Comparison of ENCODE assay signal across 1 cellular context in the genomic region with DNA sequence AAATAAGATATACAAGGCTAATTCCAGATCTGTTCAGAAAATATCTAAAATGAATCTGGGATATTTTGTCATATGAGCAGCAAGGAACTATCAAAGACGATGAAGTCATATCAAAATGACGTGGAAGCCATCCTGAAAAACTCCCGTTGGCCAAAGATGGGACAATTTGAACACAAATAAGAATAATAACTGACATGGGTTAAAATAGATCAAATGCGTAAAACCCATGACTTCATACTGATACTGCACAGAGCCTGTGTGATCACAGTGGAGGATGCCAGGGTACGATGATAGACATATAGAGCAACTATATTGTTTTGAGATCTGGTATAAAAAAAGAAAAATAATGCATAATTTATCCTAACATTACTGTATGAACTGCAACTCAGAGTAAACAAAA.
TF ChIP-seq lines count a peak whose summit lies in the region.

No MANE protein-coding gene starts in this region.

TF ChIP-seq in GM12878, 131 proteins besides CTCF, POLR2A, EP300 and RAD21 (continued from another document):
- TF ChIP-seq, protein P1, sequence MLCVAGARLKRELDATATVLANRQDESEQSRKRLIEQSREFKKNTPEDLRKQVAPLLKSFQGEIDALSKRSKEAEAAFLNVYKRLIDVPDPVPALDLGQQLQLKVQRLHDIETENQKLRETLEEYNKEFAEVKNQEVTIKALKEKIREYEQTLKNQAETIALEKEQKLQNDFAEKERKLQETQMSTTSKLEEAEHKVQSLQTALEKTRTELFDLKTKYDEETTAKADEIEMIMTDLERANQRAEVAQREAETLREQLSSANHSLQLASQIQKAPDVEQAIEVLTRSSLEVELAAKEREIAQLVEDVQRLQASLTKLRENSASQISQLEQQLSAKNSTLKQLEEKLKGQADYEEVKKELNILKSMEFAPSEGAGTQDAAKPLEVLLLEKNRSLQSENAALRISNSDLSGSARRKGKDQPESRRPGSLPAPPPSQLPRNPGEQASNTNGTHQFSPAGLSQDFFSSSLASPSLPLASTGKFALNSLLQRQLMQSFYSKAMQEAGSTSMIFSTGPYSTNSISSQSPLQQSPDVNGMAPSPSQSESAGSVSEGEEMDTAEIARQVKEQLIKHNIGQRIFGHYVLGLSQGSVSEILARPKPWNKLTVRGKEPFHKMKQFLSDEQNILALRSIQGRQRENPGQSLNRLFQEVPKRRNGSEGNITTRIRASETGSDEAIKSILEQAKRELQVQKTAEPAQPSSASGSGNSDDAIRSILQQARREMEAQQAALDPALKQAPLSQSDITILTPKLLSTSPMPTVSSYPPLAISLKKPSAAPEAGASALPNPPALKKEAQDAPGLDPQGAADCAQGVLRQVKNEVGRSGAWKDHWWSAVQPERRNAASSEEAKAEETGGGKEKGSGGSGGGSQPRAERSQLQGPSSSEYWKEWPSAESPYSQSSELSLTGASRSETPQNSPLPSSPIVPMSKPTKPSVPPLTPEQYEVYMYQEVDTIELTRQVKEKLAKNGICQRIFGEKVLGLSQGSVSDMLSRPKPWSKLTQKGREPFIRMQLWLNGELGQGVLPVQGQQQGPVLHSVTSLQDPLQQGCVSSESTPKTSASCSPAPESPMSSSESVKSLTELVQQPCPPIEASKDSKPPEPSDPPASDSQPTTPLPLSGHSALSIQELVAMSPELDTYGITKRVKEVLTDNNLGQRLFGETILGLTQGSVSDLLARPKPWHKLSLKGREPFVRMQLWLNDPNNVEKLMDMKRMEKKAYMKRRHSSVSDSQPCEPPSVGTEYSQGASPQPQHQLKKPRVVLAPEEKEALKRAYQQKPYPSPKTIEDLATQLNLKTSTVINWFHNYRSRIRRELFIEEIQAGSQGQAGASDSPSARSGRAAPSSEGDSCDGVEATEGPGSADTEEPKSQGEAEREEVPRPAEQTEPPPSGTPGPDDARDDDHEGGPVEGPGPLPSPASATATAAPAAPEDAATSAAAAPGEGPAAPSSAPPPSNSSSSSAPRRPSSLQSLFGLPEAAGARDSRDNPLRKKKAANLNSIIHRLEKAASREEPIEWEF (IDR thresholded peaks at IDR 0.05; ENCODE audit: insufficient replicate concordance, low read depth, low read length) = no peak
- TF ChIP-seq, protein P2, sequence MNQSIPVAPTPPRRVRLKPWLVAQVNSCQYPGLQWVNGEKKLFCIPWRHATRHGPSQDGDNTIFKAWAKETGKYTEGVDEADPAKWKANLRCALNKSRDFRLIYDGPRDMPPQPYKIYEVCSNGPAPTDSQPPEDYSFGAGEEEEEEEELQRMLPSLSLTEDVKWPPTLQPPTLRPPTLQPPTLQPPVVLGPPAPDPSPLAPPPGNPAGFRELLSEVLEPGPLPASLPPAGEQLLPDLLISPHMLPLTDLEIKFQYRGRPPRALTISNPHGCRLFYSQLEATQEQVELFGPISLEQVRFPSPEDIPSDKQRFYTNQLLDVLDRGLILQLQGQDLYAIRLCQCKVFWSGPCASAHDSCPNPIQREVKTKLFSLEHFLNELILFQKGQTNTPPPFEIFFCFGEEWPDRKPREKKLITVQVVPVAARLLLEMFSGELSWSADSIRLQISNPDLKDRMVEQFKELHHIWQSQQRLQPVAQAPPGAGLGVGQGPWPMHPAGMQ (IDR thresholded peaks at IDR 0.05; ENCODE audit: borderline replicate concordance) = no peak
- TF ChIP-seq BRCA1 (IDR thresholded peaks at IDR 0.05; ENCODE audit: low read depth, low read length) (no peak), NKRF (conservative IDR thresholded peaks at IDR 0.05) (no peak), ZNF622 (IDR thresholded peaks at IDR 0.05) (no peak), NFXL1 (IDR thresholded peaks at IDR 0.05; ENCODE audit: borderline replicate concordance) (no peak), POU2F2 (IDR thresholded peaks at IDR 0.05; ENCODE audit: borderline replicate concordance, low read depth, low read length) (no peak), CBX3 (IDR thresholded peaks at IDR 0.05; ENCODE audit: borderline replicate concordance, low read depth) (no peak), SIN3A (IDR thresholded peaks at IDR 0.05; ENCODE audit: low read depth, low read length) (no peak), POLR2AphosphoS2 (IDR thresholded peaks at IDR 0.05; ENCODE audit: low read depth, low read length) (no peak), RB1 (IDR thresholded peaks at IDR 0.05; ENCODE audit: borderline replicate concordance) (no peak), NFYA (IDR thresholded peaks at IDR 0.05; ENCODE audit: borderline replicate concordance, low read depth, low read length) (no peak), IRF4 (IDR thresholded peaks at IDR 0.05; ENCODE audit: low read depth, low read length) (no peak), YBX1 (IDR thresholded peaks at IDR 0.05) (no peak), SIX5 (IDR thresholded peaks at IDR 0.05; ENCODE audit: low read depth, low read length, severe bottlenecking) (no peak), FOXM1 (IDR thresholded peaks at IDR 0.05; ENCODE audit: low read depth, low read length) (peak; percentile 80; the same call in 1 of the 2 replicates), STAT3 (IDR thresholded peaks at IDR 0.05; ENCODE audit: low read depth, low read length) (no peak)
- TF ChIP-seq, protein P3, sequence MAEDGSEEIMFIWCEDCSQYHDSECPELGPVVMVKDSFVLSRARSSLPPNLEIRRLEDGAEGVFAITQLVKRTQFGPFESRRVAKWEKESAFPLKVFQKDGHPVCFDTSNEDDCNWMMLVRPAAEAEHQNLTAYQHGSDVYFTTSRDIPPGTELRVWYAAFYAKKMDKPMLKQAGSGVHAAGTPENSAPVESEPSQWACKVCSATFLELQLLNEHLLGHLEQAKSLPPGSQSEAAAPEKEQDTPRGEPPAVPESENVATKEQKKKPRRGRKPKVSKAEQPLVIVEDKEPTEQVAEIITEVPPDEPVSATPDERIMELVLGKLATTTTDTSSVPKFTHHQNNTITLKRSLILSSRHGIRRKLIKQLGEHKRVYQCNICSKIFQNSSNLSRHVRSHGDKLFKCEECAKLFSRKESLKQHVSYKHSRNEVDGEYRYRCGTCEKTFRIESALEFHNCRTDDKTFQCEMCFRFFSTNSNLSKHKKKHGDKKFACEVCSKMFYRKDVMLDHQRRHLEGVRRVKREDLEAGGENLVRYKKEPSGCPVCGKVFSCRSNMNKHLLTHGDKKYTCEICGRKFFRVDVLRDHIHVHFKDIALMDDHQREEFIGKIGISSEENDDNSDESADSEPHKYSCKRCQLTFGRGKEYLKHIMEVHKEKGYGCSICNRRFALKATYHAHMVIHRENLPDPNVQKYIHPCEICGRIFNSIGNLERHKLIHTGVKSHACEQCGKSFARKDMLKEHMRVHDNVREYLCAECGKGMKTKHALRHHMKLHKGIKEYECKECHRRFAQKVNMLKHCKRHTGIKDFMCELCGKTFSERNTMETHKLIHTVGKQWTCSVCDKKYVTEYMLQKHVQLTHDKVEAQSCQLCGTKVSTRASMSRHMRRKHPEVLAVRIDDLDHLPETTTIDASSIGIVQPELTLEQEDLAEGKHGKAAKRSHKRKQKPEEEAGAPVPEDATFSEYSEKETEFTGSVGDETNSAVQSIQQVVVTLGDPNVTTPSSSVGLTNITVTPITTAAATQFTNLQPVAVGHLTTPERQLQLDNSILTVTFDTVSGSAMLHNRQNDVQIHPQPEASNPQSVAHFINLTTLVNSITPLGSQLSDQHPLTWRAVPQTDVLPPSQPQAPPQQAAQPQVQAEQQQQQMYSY (CRISPR knock-in tag; IDR thresholded peaks at IDR 0.05) = no peak
- TF ChIP-seq, protein P4, sequence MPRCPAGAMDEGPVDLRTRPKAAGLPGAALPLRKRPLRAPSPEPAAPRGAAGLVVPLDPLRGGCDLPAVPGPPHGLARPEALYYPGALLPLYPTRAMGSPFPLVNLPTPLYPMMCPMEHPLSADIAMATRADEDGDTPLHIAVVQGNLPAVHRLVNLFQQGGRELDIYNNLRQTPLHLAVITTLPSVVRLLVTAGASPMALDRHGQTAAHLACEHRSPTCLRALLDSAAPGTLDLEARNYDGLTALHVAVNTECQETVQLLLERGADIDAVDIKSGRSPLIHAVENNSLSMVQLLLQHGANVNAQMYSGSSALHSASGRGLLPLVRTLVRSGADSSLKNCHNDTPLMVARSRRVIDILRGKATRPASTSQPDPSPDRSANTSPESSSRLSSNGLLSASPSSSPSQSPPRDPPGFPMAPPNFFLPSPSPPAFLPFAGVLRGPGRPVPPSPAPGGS (IDR thresholded peaks at IDR 0.05; ENCODE audit: borderline replicate concordance, insufficient read depth, low read depth, low read length, poor library complexity, severe bottlenecking) = no peak
TF ChIP-seq in GM12878: peak in this region for 8.
